Comparison of ENCODE assay signal across 9 cellular contexts in the genomic region with DNA sequence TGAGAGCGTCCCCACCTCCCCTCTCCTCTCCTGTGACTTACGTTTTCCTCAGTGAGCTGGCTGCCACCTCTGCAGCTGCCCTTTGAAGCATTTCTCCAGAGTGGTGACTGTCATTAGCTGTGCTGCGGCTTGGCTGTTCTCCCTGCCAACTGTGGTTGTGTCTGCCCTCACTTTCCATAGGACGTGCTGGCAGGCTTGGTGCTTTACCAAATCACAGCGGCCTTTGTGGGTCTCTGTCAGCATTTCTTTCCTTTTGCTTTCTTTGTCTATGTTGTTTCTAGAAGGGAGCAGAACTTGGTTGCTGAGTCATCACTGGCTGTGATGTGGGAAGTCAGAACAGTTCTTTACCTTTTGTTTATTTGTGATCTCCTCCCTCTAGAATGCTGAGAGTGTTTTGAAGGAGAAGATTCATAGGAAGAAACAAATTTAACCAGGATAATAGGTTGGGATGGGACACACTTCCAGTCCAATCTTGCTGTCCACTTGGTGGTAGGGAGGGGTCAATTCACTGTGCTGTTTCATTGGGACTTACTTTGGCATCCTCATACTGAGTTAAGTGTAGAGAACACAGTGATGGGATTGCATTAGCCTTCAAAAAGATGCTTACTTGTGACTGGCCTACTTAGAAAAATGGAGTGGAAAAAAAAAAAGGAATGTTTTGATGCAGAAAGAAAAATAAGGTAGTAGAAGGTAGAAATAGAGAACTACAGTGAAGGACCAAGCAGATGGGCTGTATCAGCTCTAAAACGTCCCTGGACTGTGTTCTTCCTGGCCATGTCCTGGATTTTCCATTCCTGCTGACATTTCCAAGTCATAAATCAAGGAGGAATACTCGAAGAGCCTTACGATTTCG.
DNase-seq lines count a peak whose midpoint lies in the region; FAIRE-seq and TF ChIP-seq lines count a peak whose summit lies in the region.
"Had no signal": no experiment of that assay in that cellular context is flagged by ENCODE, and none has a peak within 500 bp of the region (broad histone marks: within the 10 kb centered on the region; RNA-seq: fewer than 3 reads in every experiment).

No MANE protein-coding gene starts in this region.

- no peaks in the 10 kb centered on the region for H3K36me3 ChIP-seq in left ventricle myocardium inferior

- H3K9me3 Mint-ChIP-seq in activated CD4-positive, alpha-beta memory T cell treated with anti-CD3 and anti-CD28 coated beads for 36 hours, result no peaks in the 10 kb centered on the region
- H3K9me3 Mint-ChIP-seq: activated naive CD4-positive, alpha-beta T cell treated with anti-CD3 and anti-CD28 coated beads, Interleukin-2, amount 50 U/mL, for 24 hours had no signal

- no peaks in the 10 kb centered on the region for H3K9me3 ChIP-seq in left ventricle myocardium inferior (replicated peaks)

- H3K27ac ChIP-seq in left ventricle myocardium inferior (replicated peaks), result peak overlapping the region; percentile 75

- CTCF ChIA-PET in activated CD4-positive, alpha-beta memory T cell treated with anti-CD3 and anti-CD28 coated beads for 36 hours (lab: Charles Lee), result no interaction called here

- peak; percentile 28 for FAIRE-seq in HTR-8/SVneo (lab: Jason Lieb, UNC)

- DNase-seq in HTR-8/SVneo (ENCODE audit: insufficient read length, low spot score) (no peak), left ventricle myocardium inferior (no peak), NCI-H146 treated with DMSO at 0.1 percent for 48 hours (lab: John Stamatoyannopoulos, UW; ENCODE audit: unreplicated experiment) (no peak), COLO829 (ENCODE audit: low spot score) (no peak), KBM-7 (no peak), medulla oblongata (ENCODE audit: extremely low spot score) (no peak)
- DNase-seq in activated CD4-positive, alpha-beta memory T cell treated with anti-CD3 and anti-CD28 coated beads for 36 hours, result peak; percentile 70
- DNase-seq in stimulated activated CD4-positive, alpha-beta T cell treated with anti-CD3 and anti-CD28 coated beads, Interleukin-2, amount 100 ng/mL, for 4 hours (ENCODE audit: low read depth), result peak; percentile 28

- peaks cover 11% of the 10 kb centered on the region for H3K4me1 Mint-ChIP-seq in activated CD4-positive, alpha-beta memory T cell treated with anti-CD3 and anti-CD28 coated beads for 36 hours (ENCODE audit: low read depth)

- peaks cover 42% of the 10 kb centered on the region for H3K27me3 Mint-ChIP-seq in activated CD4-positive, alpha-beta memory T cell treated with anti-CD3 and anti-CD28 coated beads for 36 hours

- H3K27me3 ChIP-seq in left ventricle myocardium inferior (ENCODE audit: low read depth), result no peaks in the 10 kb centered on the region

- TF ChIP-seq CTCF in left ventricle myocardium inferior (IDR thresholded peaks at IDR 0.05; ENCODE audit: borderline replicate concordance), result no peak

- no peak overlapping the region for H3K4me3 Mint-ChIP-seq in activated CD4-positive, alpha-beta memory T cell treated with anti-CD3 and anti-CD28 coated beads for 36 hours
- H3K4me3 Mint-ChIP-seq: activated naive CD4-positive, alpha-beta T cell treated with anti-CD3 and anti-CD28 coated beads, Interleukin-2, amount 50 U/mL, for 24 hours had no signal

- no peaks in the 10 kb centered on the region for H3K36me3 Mint-ChIP-seq in activated CD4-positive, alpha-beta memory T cell treated with anti-CD3 and anti-CD28 coated beads for 36 hours
- H3K36me3 Mint-ChIP-seq: activated naive CD4-positive, alpha-beta T cell treated with anti-CD3 and anti-CD28 coated beads, Interleukin-2, amount 50 U/mL, for 24 hours had no signal

- POLR2A ChIA-PET in activated CD4-positive, alpha-beta memory T cell treated with anti-CD3 and anti-CD28 coated beads for 36 hours (lab: Charles Lee), result no interaction called here

- no peak overlapping the region for H3K4me3 ChIP-seq in left ventricle myocardium inferior

- H3K27ac Mint-ChIP-seq in activated CD4-positive, alpha-beta memory T cell treated with anti-CD3 and anti-CD28 coated beads for 36 hours, result no peak overlapping the region
- H3K27ac Mint-ChIP-seq: activated naive CD4-positive, alpha-beta T cell treated with anti-CD3 and anti-CD28 coated beads, Interleukin-2, amount 50 U/mL, for 24 hours had no signal

- in situ Hi-C loops in KBM-7 (cut with MboI; ENCODE audit: low pct_unique_long_range_greater_than_20kb, low sequenced_read_pairs), result no loop called here

- peaks cover 32% of the 10 kb centered on the region for H3K4me1 ChIP-seq in left ventricle myocardium inferior

- intact Hi-C loops in activated CD4-positive, alpha-beta memory T cell treated with anti-CD3 and anti-CD28 coated beads for 36 hours (cut with micrococcal nuclease), result loop anchor here (2.0 kb wide), 1 partner anchor 24 kb away; no protein-coding TSS in a partner anchor
- intact Hi-C loops in left ventricle myocardium inferior (cut with micrococcal nuclease), result no loop called here

Comparison
In these comparisons a context has a peak if more than half of its experiments do, and no peak if none do; other contexts are left out.
1. DNase-seq: peak in activated CD4-positive, alpha-beta memory T cell treated with anti-CD3 and anti-CD28 coated beads for 36 hours (single experiment) and stimulated activated CD4-positive, alpha-beta T cell treated with anti-CD3 and anti-CD28 coated beads, Interleukin-2, amount 100 ng/mL, for 4 hours (single experiment); none in HTR-8/SVneo (single experiment), left ventricle myocardium inferior (single experiment), NCI-H146 treated with DMSO at 0.1 percent for 48 hours (single experiment), COLO829 (single experiment), KBM-7 (single experiment) and medulla oblongata (single experiment).